ENCODE assay signal across 18 cellular contexts in the genomic region with DNA sequence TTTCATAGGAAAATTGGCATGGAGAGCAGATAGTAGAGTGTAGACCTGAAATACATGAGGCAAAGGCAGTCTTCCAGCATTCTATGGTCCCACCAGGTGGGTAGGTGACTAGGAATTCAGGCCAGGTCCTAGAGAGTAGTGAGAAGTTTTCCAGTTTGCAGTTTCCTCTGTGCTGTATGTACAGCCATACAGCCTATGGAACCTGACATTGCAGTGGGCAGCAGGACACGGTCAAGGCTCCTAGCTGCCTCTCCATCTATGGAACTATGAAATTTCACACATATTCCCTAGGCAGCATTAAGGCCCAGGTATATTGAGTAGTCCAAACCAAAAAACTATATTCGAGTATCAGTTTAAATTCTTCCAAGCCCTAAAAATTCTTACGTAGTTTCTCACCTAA.
"Had no signal": no experiment of that assay in that cellular context is flagged by ENCODE, and none has a peak within 500 bp of the region (broad histone marks: within the 10 kb centered on the region; RNA-seq: fewer than 3 reads in every experiment).

No MANE protein-coding gene starts in this region.

- H3K4me3 Mint-ChIP-seq: activated CD8-positive, alpha-beta memory T cell treated with anti-CD3 and anti-CD28 coated beads, Interleukin-2, amount 10 ng/mL, durations not matched to agents 7 days and 5 days; activated naive CD4-positive, alpha-beta T cell treated with anti-CD3 and anti-CD28 coated beads, Interleukin-2, amount 10 ng/mL, durations not matched to agents 7 days and 5 days; immature natural killer cell; naive thymus-derived CD4-positive, alpha-beta T cell; stimulated activated memory B cell treated with anti-CD40 and anti-IgM and Interleukin-4, amounts not matched to agents 10 μg/mL and 1 μg/mL and 100 μg/mL, for 72 hours; T-helper 1 cell treated with Interleukin-12 subunit alpha and Interleukin-12 subunit beta and Interleukin-4 antibody, amounts not matched to agents 30 μg/mL and 1 μg/mL, for 36 hours had no signal

- H3K27ac Mint-ChIP-seq: activated naive CD4-positive, alpha-beta T cell treated with anti-CD3 and anti-CD28 coated beads, Interleukin-2, amount 10 ng/mL, durations not matched to agents 7 days and 5 days; stimulated activated memory B cell treated with anti-CD40 and anti-IgM and Interleukin-4, amounts not matched to agents 10 μg/mL and 1 μg/mL and 100 μg/mL, for 72 hours; T-helper 1 cell treated with Interleukin-12 subunit alpha and Interleukin-12 subunit beta and Interleukin-4 antibody, amounts not matched to agents 30 μg/mL and 1 μg/mL, for 36 hours had no signal

- H3K9me3 ChIP-seq: esophagus squamous epithelium, mucosa of descending colon, pancreas, uterus had no signal

- DNase-seq: activated CD8-positive, alpha-beta memory T cell treated with anti-CD3 and anti-CD28 coated beads, Interleukin-2, amount 10 ng/mL, durations not matched to agents 7 days and 5 days; activated effector memory CD4-positive, alpha-beta T cell treated with Interleukin-2 at 50 U/mL for 16 hours; activated naive CD4-positive, alpha-beta T cell treated with anti-CD3 and anti-CD28 coated beads, Interleukin-2, amount 10 ng/mL, durations not matched to agents 7 days and 5 days; dermis blood vessel endothelial cell; effector memory CD4-positive, alpha-beta T cell; esophagus squamous epithelium; immature natural killer cell; mesenchymal stem cell; mucosa of descending colon; naive thymus-derived CD4-positive, alpha-beta T cell; pancreas; stimulated activated CD4-positive, alpha-beta T cell treated with anti-CD3 and anti-CD28 coated beads, Interleukin-4, amount 100 ng/mL, for 1 hour; uterus had no signal

- H3K27me3 Mint-ChIP-seq: activated CD8-positive, alpha-beta memory T cell treated with anti-CD3 and anti-CD28 coated beads, Interleukin-2, amount 10 ng/mL, durations not matched to agents 7 days and 5 days; activated naive CD4-positive, alpha-beta T cell treated with anti-CD3 and anti-CD28 coated beads, Interleukin-2, amount 10 ng/mL, durations not matched to agents 7 days and 5 days; naive thymus-derived CD4-positive, alpha-beta T cell; stimulated activated memory B cell treated with anti-CD40 and anti-IgM and Interleukin-4, amounts not matched to agents 10 μg/mL and 1 μg/mL and 100 μg/mL, for 72 hours had no signal

- H3K27me3 ChIP-seq: esophagus squamous epithelium, pancreas, uterus had no signal

- H3K4me2 ChIP-seq: smooth muscle cell had no signal

- H3K4me3 ChIP-seq: esophagus squamous epithelium, mucosa of descending colon, pancreas, smooth muscle cell, uterus had no signal

- H3K9me3 Mint-ChIP-seq: activated naive CD4-positive, alpha-beta T cell treated with anti-CD3 and anti-CD28 coated beads, Interleukin-2, amount 10 ng/mL, durations not matched to agents 7 days and 5 days; immature natural killer cell; naive thymus-derived CD4-positive, alpha-beta T cell; stimulated activated memory B cell treated with anti-CD40 and anti-IgM and Interleukin-4, amounts not matched to agents 10 μg/mL and 1 μg/mL and 100 μg/mL, for 72 hours; T-helper 1 cell treated with Interleukin-12 subunit alpha and Interleukin-12 subunit beta and Interleukin-4 antibody, amounts not matched to agents 30 μg/mL and 1 μg/mL, for 36 hours had no signal

- ATAC-seq: activated CD4-positive, CD25-positive, alpha-beta regulatory T cell treated with anti-CD3 and anti-CD28 coated beads, Interleukin-2, amount 50 U/mL, for 24 hours; activated CD8-positive, alpha-beta memory T cell treated with anti-CD3 and anti-CD28 coated beads, Interleukin-2, amount 10 ng/mL, durations not matched to agents 7 days and 5 days; mucosa of descending colon; naive thymus-derived CD4-positive, alpha-beta T cell; sciatic nerve; stimulated activated memory B cell treated with anti-CD40 and anti-IgM and Interleukin-4, amounts not matched to agents 10 μg/mL and 1 μg/mL and 100 μg/mL, for 72 hours had no signal

- FAIRE-seq: pancreas had no signal

- H3K27ac ChIP-seq: esophagus squamous epithelium, pancreas, uterus had no signal

- H3K4me1 ChIP-seq: esophagus squamous epithelium, pancreas, uterus had no signal
